10 cellular contexts compared by ENCODE assay signal in genomic region chr2:238785528-238785860, GRCh38.
DNase-seq lines count a peak whose midpoint lies in the region; TF ChIP-seq lines count a peak whose summit lies in the region.
"Had no signal": no experiment of that assay in that cellular context is flagged by ENCODE, and none has a peak within 500 bp of the region (broad histone marks: within the 10 kb centered on the region; RNA-seq: fewer than 3 reads in every experiment).

No MANE protein-coding gene starts in this region.

- intact Hi-C loops in uterus (cut with DNase I; ENCODE audit: low total_unique reads): no loop called here

- H3K4me3 ChIP-seq in HFF-Myc (replicated peaks; ENCODE audit: low read depth, low read length) (peak overlapping the region; percentile 43), fibroblast of lung (replicated peaks in 1 of 4; ENCODE audit: control extremely low read depth in 1 of 4, insufficient read depth in 1 of 4, low read depth in 3 of 4, low read length in 4 of 4) (no peak overlapping the region), uterus (no peak overlapping the region)
- H3K4me3 ChIP-seq: MG63, SK-N-MC had no signal

- peak; percentile 34 for DNase-seq in AG20443 (ENCODE audit: low spot score)
- DNase-seq in HFF-Myc (ENCODE audit: extremely low read depth, low read depth): no peak
- no peak for DNase-seq in fibroblast of lung (ENCODE audit: low read depth in 2 of 2)
- no peak for DNase-seq in uterus
- DNase-seq in SHP77 treated with DMSO at 0.1 percent for 48 hours (lab: John Stamatoyannopoulos, UW): no peak
- no peak for DNase-seq in HT-29 (ENCODE audit: low spot score)
- DNase-seq in NCI-H510A (lab: John Stamatoyannopoulos, UW): no peak
- DNase-seq: NCI-H2081 treated with DMSO at 0.1 percent for 48 hours had no signal

- no peaks in the 10 kb centered on the region for H3K79me2 ChIP-seq in fibroblast of lung (ENCODE audit: control insufficient read depth, insufficient read depth, low read length)

- no peaks in the 10 kb centered on the region for H4K20me1 ChIP-seq in fibroblast of lung (ENCODE audit: control insufficient read depth, extremely low read depth, insufficient read depth, low read length)

- H3K27me3 ChIP-seq in fibroblast of lung (ENCODE audit: control insufficient read depth, insufficient read depth, low read length): no peaks in the 10 kb centered on the region
- H3K27me3 ChIP-seq in uterus: no peaks in the 10 kb centered on the region
- H3K27me3 ChIP-seq: MG63 had no signal

- no peak overlapping the region for H2AFZ ChIP-seq in fibroblast of lung (ENCODE audit: low read length)

- no peak overlapping the region for H3K4me2 ChIP-seq in fibroblast of lung (ENCODE audit: extremely low read depth, insufficient read depth, low read length)

- H3K9ac ChIP-seq in fibroblast of lung (ENCODE audit: insufficient read depth, low read length): no peak overlapping the region

- no peak for TF ChIP-seq POLR2A in uterus (IDR thresholded peaks at IDR 0.05)

- H3K4me1 ChIP-seq in fibroblast of lung (ENCODE audit: control insufficient read depth, extremely low read depth, insufficient read depth, low read length) (no peaks in the 10 kb centered on the region), uterus (no peaks in the 10 kb centered on the region)

- H3K9me3 ChIP-seq in fibroblast of lung (ENCODE audit: control insufficient read depth, insufficient read depth, low read depth, low read length): no peaks in the 10 kb centered on the region
- H3K9me3 ChIP-seq in uterus: no peaks in the 10 kb centered on the region
- H3K9me3 ChIP-seq: MG63 had no signal

- H3K27ac ChIP-seq in fibroblast of lung (ENCODE audit: insufficient read depth, low read length): peak overlapping the region; percentile 26
- H3K27ac ChIP-seq in uterus: peak overlapping the region; percentile 38 to 58
- H3K27ac ChIP-seq: SK-N-MC had no signal

- H3K36me3 ChIP-seq in fibroblast of lung (ENCODE audit: control insufficient read depth, insufficient read depth, low read length): no peaks in the 10 kb centered on the region
- H3K36me3 ChIP-seq in uterus: no peaks in the 10 kb centered on the region
- H3K36me3 ChIP-seq: MG63 had no signal

- TF ChIP-seq CTCF in HFF-Myc (IDR thresholded peaks at IDR 0.05; ENCODE audit: low read depth, low read length, missing control alignments) (no peak), fibroblast of lung (conservative IDR thresholded peaks at IDR 0.05 in 1 of 2, IDR thresholded peaks at IDR 0.05 in 1 of 2; ENCODE audit: low read depth in 1 of 2, low read length in 2 of 2) (no peak), uterus (IDR thresholded peaks at IDR 0.05) (no peak)
